9 cellular contexts compared by ENCODE assay signal in genomic region chr13:73767747-73768315, GRCh38.
DNase-seq lines count a peak whose midpoint lies in the region; ATAC-seq and TF ChIP-seq lines count a peak whose summit lies in the region.
"Had no signal": no experiment of that assay in that cellular context is flagged by ENCODE, and none has a peak within 500 bp of the region (broad histone marks: within the 10 kb centered on the region; RNA-seq: fewer than 3 reads in every experiment).

No MANE protein-coding gene starts in this region.

- peak overlapping the region in 7 of 10 donors; percentile 21 to 81 (median 69) for H3K27ac ChIP-seq in heart right ventricle
- H3K27ac ChIP-seq in Panc1 (ENCODE audit: low read length), result no peak overlapping the region

- H3K27me3 Mint-ChIP-seq in natural killer cell (ENCODE audit: low read depth in 2 of 2), result no peaks in the 10 kb centered on the region
- no peaks in the 10 kb centered on the region for H3K27me3 Mint-ChIP-seq in activated T-helper 1 cell treated with anti-CD3 and anti-CD28 coated beads, Interleukin-12 subunit alpha, Interleukin-12 subunit beta, Interleukin-2, Interleukin-4 antibody, amounts not matched to agents 30 ng/mL and 10 ng/mL and 1 ng/mL, durations not matched to agents 14 hours and 24 hours and 36 hours (ENCODE audit: insufficient read depth)

- POLR2A ChIA-PET in Panc1 (lab: Charles Lee), result no interaction called here

- 76 to 77% methylated on average over 4 of the region's 4 CpGs for WGBS in heart right ventricle, 2 donors

- no peaks in the 10 kb centered on the region for H3K9me3 Mint-ChIP-seq in natural killer cell
- no peaks in the 10 kb centered on the region for H3K9me3 Mint-ChIP-seq in activated T-helper 1 cell treated with anti-CD3 and anti-CD28 coated beads, Interleukin-12 subunit alpha, Interleukin-12 subunit beta, Interleukin-2, Interleukin-4 antibody, amounts not matched to agents 30 ng/mL and 10 ng/mL and 1 ng/mL, durations not matched to agents 14 hours and 24 hours and 36 hours

- BruUV-seq in Panc1 (replicated peaks; lab: Mats Ljungman, UMichigan), result no TSS peak

- H3K36me3 Mint-ChIP-seq in natural killer cell, result no peaks in the 10 kb centered on the region
- H3K36me3 Mint-ChIP-seq in activated T-helper 1 cell treated with anti-CD3 and anti-CD28 coated beads, Interleukin-12 subunit alpha, Interleukin-12 subunit beta, Interleukin-2, Interleukin-4 antibody, amounts not matched to agents 30 ng/mL and 10 ng/mL and 1 ng/mL, durations not matched to agents 14 hours and 24 hours and 36 hours (ENCODE audit: low read depth), result peaks cover 16% of the 10 kb centered on the region

- H3K9me3 ChIP-seq in heart right ventricle (no peaks in the 10 kb centered on the region), Panc1 (ENCODE audit: control insufficient read depth, insufficient read depth, low read depth, low read length) (no peaks in the 10 kb centered on the region)
- H3K9me3 ChIP-seq: thyroid gland had no signal

- H3K27me3 ChIP-seq in heart right ventricle (no peaks in the 10 kb centered on the region), Panc1 (ENCODE audit: control insufficient read depth, insufficient read depth, low read length) (no peaks in the 10 kb centered on the region)
- H3K27me3 ChIP-seq: thyroid gland had no signal

- no peak for DNase-seq in heart right ventricle
- no peak for DNase-seq in left ventricle myocardium superior
- no peak for DNase-seq in Panc1 (ENCODE audit: low read depth, low spot score)
- DNase-seq in cardiac fibroblast (ENCODE audit: low read depth in 2 of 2), result peak in 1 of 2 donors; percentile 17
- peak; percentile 18 for DNase-seq in natural killer cell
- DNase-seq in activated T-helper 1 cell treated with anti-CD3 and anti-CD28 coated beads, Interleukin-12 subunit alpha, Interleukin-12 subunit beta, Interleukin-2, Interleukin-4 antibody, amounts not matched to agents 30 ng/mL and 10 ng/mL and 1 ng/mL, durations not matched to agents 14 hours and 24 hours and 36 hours (ENCODE audit: low spot score), result no peak
- DNase-seq in NCI-H1105 treated with DMSO at 0.1 percent for 48 hours (lab: John Stamatoyannopoulos, UW), result no peak
- no peak for DNase-seq in NCI-H2171 treated with DMSO at 0.1 percent for 48 hours (lab: John Stamatoyannopoulos, UW)

- in situ Hi-C loops in Panc1 (cut with HindIII; ENCODE audit: low pct_unique_long_range_greater_than_20kb, low sequenced_read_pairs), result no loop called here

- H3K4me3 Mint-ChIP-seq in natural killer cell, result no peak overlapping the region
- no peak overlapping the region for H3K4me3 Mint-ChIP-seq in activated T-helper 1 cell treated with anti-CD3 and anti-CD28 coated beads, Interleukin-12 subunit alpha, Interleukin-12 subunit beta, Interleukin-2, Interleukin-4 antibody, amounts not matched to agents 30 ng/mL and 10 ng/mL and 1 ng/mL, durations not matched to agents 14 hours and 24 hours and 36 hours

- intact Hi-C loops in heart right ventricle (cut with DNase I), result loop anchor here in 4 of 10 donors (5.0 to 10.0 kb wide), 4 partner anchors 277 to 1457 kb away; partner anchors contain the start of gene KLF12 (in 1 of the 4)
- intact Hi-C loops in left ventricle myocardium superior (cut with micrococcal nuclease), result loop anchor here (10.0 kb wide), 1 partner anchor 517 kb away; no protein-coding TSS in a partner anchor
- intact Hi-C loops in Panc1 (cut with micrococcal nuclease; ENCODE audit: unreplicated experiment), result no loop called here
- intact Hi-C loops in natural killer cell (cut with micrococcal nuclease), result loop anchor here (1.0 to 5.0 kb wide), 3 partner anchors 14 to 259 kb away; no protein-coding TSS in a partner anchor
- intact Hi-C loops in activated T-helper 1 cell treated with anti-CD3 and anti-CD28 coated beads, Interleukin-12 subunit alpha, Interleukin-12 subunit beta, Interleukin-2, Interleukin-4 antibody, amounts not matched to agents 30 ng/mL and 10 ng/mL and 1 ng/mL, durations not matched to agents 14 hours and 24 hours and 36 hours (cut with micrococcal nuclease), result loop anchor here (2.0 to 5.0 kb wide), 6 partner anchors 53 to 1041 kb away; partner anchors contain the start of genes BORA and MZT1

- peak in 6 of 9 donors; percentile 5 to 50 (median 30) for TF ChIP-seq CTCF in heart right ventricle (IDR thresholded peaks at IDR 0.05)
- peak; percentile 33; the same call in 1 of the 2 replicates for TF ChIP-seq CTCF in Panc1 (IDR thresholded peaks at IDR 0.05)
- peak; percentile 47 for TF ChIP-seq CTCF in cardiac fibroblast (IDR thresholded peaks at IDR 0.05; ENCODE audit: low read depth, low read length)
- TF ChIP-seq CTCF in natural killer cell (IDR thresholded peaks at IDR 0.05), result peak; percentile 25

- peaks cover 56 to 69% of the 10 kb centered on the region in 2 donors for H3K4me1 Mint-ChIP-seq in natural killer cell
- peaks cover 41% of the 10 kb centered on the region for H3K4me1 Mint-ChIP-seq in activated T-helper 1 cell treated with anti-CD3 and anti-CD28 coated beads, Interleukin-12 subunit alpha, Interleukin-12 subunit beta, Interleukin-2, Interleukin-4 antibody, amounts not matched to agents 30 ng/mL and 10 ng/mL and 1 ng/mL, durations not matched to agents 14 hours and 24 hours and 36 hours (ENCODE audit: low read depth)

- ATAC-seq in heart right ventricle, result no peak
- no peak for ATAC-seq in left ventricle myocardium superior
- ATAC-seq in Panc1, result no peak
- no peak for ATAC-seq in natural killer cell

- H3K4me3 ChIP-seq in heart right ventricle, result no peak overlapping the region
- H3K4me3 ChIP-seq in Panc1 (ENCODE audit: low read depth in 2 of 2, low read length in 2 of 2), result no peak overlapping the region
- H3K4me3 ChIP-seq in cardiac fibroblast (replicated peaks in 1 of 2; ENCODE audit: low read depth in 2 of 2, low read length in 2 of 2), result no peak overlapping the region
- H3K4me3 ChIP-seq: thyroid gland had no signal

- CTCF ChIA-PET in Panc1 (lab: Charles Lee), result no interaction called here

- peaks cover 0 to 9% (median 0%) of the 10 kb centered on the region in 9 donors for H3K36me3 ChIP-seq in heart right ventricle
- H3K36me3 ChIP-seq in Panc1 (ENCODE audit: control insufficient read depth, insufficient read depth, low read length), result no peaks in the 10 kb centered on the region
- H3K36me3 ChIP-seq: thyroid gland had no signal

- H3K27ac Mint-ChIP-seq in natural killer cell, result peak overlapping the region; percentile 93 to 96
- no peak overlapping the region for H3K27ac Mint-ChIP-seq in activated T-helper 1 cell treated with anti-CD3 and anti-CD28 coated beads, Interleukin-12 subunit alpha, Interleukin-12 subunit beta, Interleukin-2, Interleukin-4 antibody, amounts not matched to agents 30 ng/mL and 10 ng/mL and 1 ng/mL, durations not matched to agents 14 hours and 24 hours and 36 hours

- H3K4me1 ChIP-seq in heart right ventricle (peaks cover 0 to 37% (median 33%) of the 10 kb centered on the region in 9 donors), Panc1 (ENCODE audit: control insufficient read depth, insufficient read depth, low read length) (no peaks in the 10 kb centered on the region)
